Comparison of ENCODE assay signal across 16 cellular contexts in the genomic region with DNA sequence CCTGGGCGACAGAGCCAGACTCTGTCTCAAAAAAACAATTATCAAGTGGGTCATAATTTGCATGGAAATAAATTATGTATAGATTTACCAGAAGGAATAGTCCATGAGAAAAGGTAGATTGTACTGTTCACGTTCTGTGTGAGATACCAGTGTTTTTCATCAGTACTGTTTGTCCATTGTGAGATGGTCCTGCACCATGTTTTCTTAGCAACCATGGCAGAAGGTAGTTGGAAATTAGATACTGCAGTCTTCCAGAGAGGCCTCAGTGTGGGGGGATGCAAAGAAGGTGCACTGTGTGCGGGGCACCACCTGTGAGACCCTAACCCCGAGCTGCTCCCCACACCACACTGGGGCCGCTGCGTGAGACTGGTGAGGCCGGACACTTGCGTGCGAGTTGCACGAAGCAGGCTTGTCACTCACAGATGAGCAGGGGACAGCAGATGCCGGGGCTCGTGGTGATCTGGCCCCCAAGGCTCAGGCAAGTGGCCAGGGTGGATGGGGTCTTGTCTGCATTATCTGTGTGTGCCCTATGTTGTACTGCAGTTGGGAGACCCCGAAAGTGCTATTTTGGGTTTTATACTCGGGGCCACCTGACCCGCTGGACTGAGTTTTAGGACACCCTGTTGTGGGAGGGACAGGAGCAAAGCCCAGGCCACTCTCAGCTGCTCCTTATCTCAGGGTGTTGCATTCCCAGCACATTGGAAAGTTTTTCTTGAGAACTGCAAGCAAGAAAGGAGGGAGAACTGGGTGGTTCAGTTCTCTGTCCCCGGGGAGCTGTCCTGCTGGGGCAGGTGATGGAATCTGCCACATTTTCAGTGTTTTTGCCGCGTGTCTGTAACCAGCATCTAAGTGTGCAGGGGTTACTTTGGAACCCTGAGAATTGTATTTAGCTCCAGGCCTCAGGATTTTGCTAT.
DNase-seq lines count a peak whose midpoint lies in the region; FAIRE-seq and TF ChIP-seq lines count a peak whose summit lies in the region.
"Had no signal": no experiment of that assay in that cellular context is flagged by ENCODE, and none has a peak within 500 bp of the region (broad histone marks: within the 10 kb centered on the region; RNA-seq: fewer than 3 reads in every experiment).

No MANE protein-coding gene starts in this region.

- no peak for TF ChIP-seq CTCF in H9 (conservative IDR thresholded peaks at IDR 0.05)
- no peak for TF ChIP-seq CTCF in RWPE1 (conservative IDR thresholded peaks at IDR 0.05; ENCODE audit: low read depth)
- no peak for TF ChIP-seq CTCF in D721Med (IDR thresholded peaks at IDR 0.05; ENCODE audit: insufficient read depth, missing control alignments)

- H4K8ac ChIP-seq in H9 (replicated peaks; ENCODE audit: insufficient read length, low read depth, low read length): no peak overlapping the region

- peaks cover 57 to 72% of the 10 kb centered on the region in 2 experiments for H3K4me1 Mint-ChIP-seq in H9

- H3K4me1 ChIP-seq in H9 (ENCODE audit: insufficient read depth, low read length): peaks cover 17% of the 10 kb centered on the region; the same call in 1 of the 2 replicates
- H3K4me1 ChIP-seq in iPS DF 6.9 (ENCODE audit: control insufficient read depth, insufficient read depth, low read length): peaks cover 15% of the 10 kb centered on the region

- DNase-seq in H9 (no peak), RWPE1 (ENCODE audit: low spot score) (no peak), iPS DF 6.9 (ENCODE audit: low read depth, low spot score) (no peak), posterior vena cava (ENCODE audit: low spot score) (peak; percentile 56), NCI-H1417 treated with DMSO at 0.1 percent for 48 hours (lab: John Stamatoyannopoulos, UW) (no peak), D721Med (ENCODE audit: insufficient read length, low spot score) (no peak), MV-4-11 (lab: John Stamatoyannopoulos, UW) (no peak), mucosa of gallbladder (ENCODE audit: low spot score) (no peak)
- DNase-seq: activated naive CD4-positive, alpha-beta T cell treated with anti-CD3 and anti-CD28 coated beads, Interleukin-2, amount 50 U/mL, for 16 hours; IMR-90; mesenchymal stem cell; NCI-H1694; NCI-H446; stomach had no signal

- H3T11ph ChIP-seq in H9 (ENCODE audit: low read length): no peak overlapping the region

- no peaks in the 10 kb centered on the region for H3K9me3 Mint-ChIP-seq in H9

- POLR2A ChIA-PET in RWPE1 (lab: Yijun Ruan, JAX; ENCODE audit: low non-redundant PET): no interaction called here

- no peak overlapping the region for H2BK12ac ChIP-seq in H9 (ENCODE audit: insufficient read length, low read depth, low read length)

- no peak overlapping the region for H3K4me2 ChIP-seq in H9 (ENCODE audit: insufficient read depth, insufficient read length, low read length)

- H3K9ac ChIP-seq in H9 (ENCODE audit: extremely low read depth, insufficient read length, low read length): no peak overlapping the region

- H2BK15ac ChIP-seq in H9 (ENCODE audit: low read depth, low read length): no peak overlapping the region

- FAIRE-seq in D721Med (lab: Jason Lieb, UNC): no peak
- FAIRE-seq: H54 had no signal

- H3K56ac ChIP-seq in H9 (ENCODE audit: insufficient read length, low read depth, low read length): no peak overlapping the region

- peaks cover 3% of the 10 kb centered on the region for H3K79me1 ChIP-seq in H9 (ENCODE audit: insufficient read depth, low read depth, low read length, poor library complexity, severe bottlenecking)

- H3K4me3 ChIP-seq in iPS DF 6.9 (ENCODE audit: low read length): no peak overlapping the region
- H3K4me3 ChIP-seq: breast epithelium, stomach had no signal

- peak overlapping the region in 1 of 2 experiments; percentile 68; a peak in 2 of 5 replicates for H3K4me3 Mint-ChIP-seq in H9

- H3K27me3 Mint-ChIP-seq in H9 (ENCODE audit: low read depth): no peaks in the 10 kb centered on the region

- no peak overlapping the region for H3K27ac ChIP-seq in H9 (ENCODE audit: insufficient read length, low read depth, low read length)
- peak overlapping the region; percentile 10 for H3K27ac ChIP-seq in RWPE1
- H3K27ac ChIP-seq in iPS DF 6.9 (ENCODE audit: low read length): peak overlapping the region; percentile 21
- H3K27ac ChIP-seq: breast epithelium, stomach had no signal

- peak overlapping the region; percentile 83 for H4K91ac ChIP-seq in H9 (ENCODE audit: insufficient read length, low read depth, low read length)

- no peak overlapping the region for H4K5ac ChIP-seq in H9 (ENCODE audit: insufficient read length, low read depth, low read length)

- H3K23ac ChIP-seq in H9 (ENCODE audit: insufficient read length, low read depth, low read length): no peak overlapping the region

- no peaks in the 10 kb centered on the region for H3K36me3 ChIP-seq in iPS DF 6.9 (ENCODE audit: control insufficient read depth, insufficient read depth, low read length)
- H3K36me3 ChIP-seq: breast epithelium had no signal

- H3K36me3 Mint-ChIP-seq in H9 (ENCODE audit: insufficient read depth in 1 of 3, low read depth in 3 of 3): peaks cover 2 to 9% (median 8%) of the 10 kb centered on the region in 3 experiments; a peak in 5 of 7 replicates

- CTCF ChIA-PET in RWPE1 (lab: Yijun Ruan, JAX): interaction anchor here (1.2 kb wide), 1 partner anchor 8 kb away, joined by 3 read pairs; no protein-coding TSS in a partner anchor

- no peaks in the 10 kb centered on the region for H3K27me3 ChIP-seq in H9 (ENCODE audit: insufficient read depth, low read length)
- H3K27me3 ChIP-seq in iPS DF 6.9 (ENCODE audit: control insufficient read depth, insufficient read depth, low read length): no peaks in the 10 kb centered on the region
- H3K27me3 ChIP-seq: breast epithelium, stomach had no signal

- H3K18ac ChIP-seq in H9 (ENCODE audit: insufficient read length, low read depth, low read length): peak overlapping the region; percentile 40

- no CpG with 5 or more reads among the region's 18 CpGs for WGBS in H9 (ENCODE audit: extremely low coverage, insufficient read length, low lambda C conversion rate)
- no CpG with 5 or more reads among the region's 18 CpGs for WGBS in iPS DF 6.9 (ENCODE audit: insufficient coverage, insufficient read length)

- H2AFZ ChIP-seq in H9 (ENCODE audit: low read length): no peak overlapping the region

- no peak overlapping the region for H2AK5ac ChIP-seq in H9 (ENCODE audit: insufficient read length, low read length)

- H3K4ac ChIP-seq in H9 (ENCODE audit: low read depth, low read length): no peak overlapping the region

- peak overlapping the region; percentile 74 to 97 (median 93); a peak in 6 of 7 replicates for H3K27ac Mint-ChIP-seq in H9

- H3K14ac ChIP-seq in H9 (ENCODE audit: insufficient read depth, low read length): no peak overlapping the region; the same call in 1 of the 2 replicates

- H3K9me3 ChIP-seq in H9 (ENCODE audit: control insufficient read depth, low read depth, low read length): no peaks in the 10 kb centered on the region
- no peaks in the 10 kb centered on the region for H3K9me3 ChIP-seq in iPS DF 6.9 (ENCODE audit: control insufficient read depth, insufficient read depth, low read length)
- H3K9me3 ChIP-seq: breast epithelium, stomach had no signal

- H3K79me2 ChIP-seq in H9 (ENCODE audit: insufficient read depth, low read length): peaks cover 28% of the 10 kb centered on the region; the same call in 1 of the 2 replicates

- H2BK20ac ChIP-seq in H9 (ENCODE audit: low read depth, low read length, poor library complexity, severe bottlenecking): no peak overlapping the region

- peaks cover 3% of the 10 kb centered on the region for H4K20me1 ChIP-seq in H9 (ENCODE audit: control insufficient read depth, insufficient read depth, insufficient read length)

- no peak overlapping the region for H2BK120ac ChIP-seq in H9 (ENCODE audit: low read depth, low read length, poor library complexity, severe bottlenecking)

- intact Hi-C loops in posterior vena cava (cut with DNase I): loop anchor here in 1 of 2 donors (1.0 kb wide), 1 partner anchor 22 kb away; no protein-coding TSS in a partner anchor

- H2BK5ac ChIP-seq in H9 (ENCODE audit: insufficient read length, low read length): peak overlapping the region; percentile 16

- peaks cover 3% of the 10 kb centered on the region for H3K23me2 ChIP-seq in H9 (ENCODE audit: insufficient read length, low read depth, low read length, poor library complexity, severe bottlenecking)
